27 cellular contexts compared by ENCODE assay signal in the genomic region with DNA sequence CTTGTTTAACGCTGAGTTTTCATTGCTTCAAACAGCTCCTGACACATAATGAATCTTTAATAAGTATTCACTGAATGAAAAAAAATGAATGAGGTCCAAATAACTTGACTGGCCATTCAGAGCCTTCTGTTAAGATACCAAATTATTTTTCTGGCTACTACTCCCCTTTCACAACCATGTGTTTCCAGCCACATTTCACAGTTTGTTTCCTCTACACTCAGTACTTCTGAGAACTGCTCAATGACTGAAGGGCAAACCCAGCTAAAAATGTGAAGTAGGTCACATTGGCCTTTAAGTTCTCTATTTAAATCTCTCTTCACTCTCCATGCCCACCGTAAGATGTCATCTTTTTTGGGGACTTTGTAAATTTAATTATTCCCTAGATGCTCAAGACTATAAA.
"Had no signal": no experiment of that assay in that cellular context is flagged by ENCODE, and none has a peak within 500 bp of the region (broad histone marks: within the 10 kb centered on the region; RNA-seq: fewer than 3 reads in every experiment).

No MANE protein-coding gene starts in this region.

- H2AFZ ChIP-seq: hepatocyte had no signal

- H3K4me2 ChIP-seq: hepatocyte had no signal

- H3K9me3 ChIP-seq: lower lobe of right lung, pancreas, prostate gland, spleen, uterus had no signal

- H3K4me1 ChIP-seq: lower lobe of right lung, prostate gland, tibial nerve, uterus had no signal

- ATAC-seq: left cardiac atrium; left lobe of liver; left ventricle myocardium superior; lower lobe of right lung; pancreas; right cardiac atrium; sciatic nerve; stimulated activated memory B cell treated with anti-CD40 and anti-IgM and Interleukin-4, amounts not matched to agents 10 μg/mL and 1 μg/mL and 100 μg/mL, for 72 hours; stimulated activated naive CD8-positive, alpha-beta T cell treated with anti-CD3 and anti-CD28 coated beads, Interleukin-15, amount 100 ng/mL, for 72 hours had no signal

- H3K27ac Mint-ChIP-seq: nephron; stimulated activated memory B cell treated with anti-CD40 and anti-IgM and Interleukin-4, amounts not matched to agents 10 μg/mL and 1 μg/mL and 100 μg/mL, for 72 hours; stimulated activated naive CD8-positive, alpha-beta T cell treated with anti-CD3 and anti-CD28 coated beads, Interleukin-15, amount 100 ng/mL, for 72 hours; type B pancreatic cell had no signal

- H3K4me3 Mint-ChIP-seq: nephron; neural crest cell; stimulated activated memory B cell treated with anti-CD40 and anti-IgM and Interleukin-4, amounts not matched to agents 10 μg/mL and 1 μg/mL and 100 μg/mL, for 72 hours; stimulated activated naive CD8-positive, alpha-beta T cell treated with anti-CD3 and anti-CD28 coated beads, Interleukin-15, amount 100 ng/mL, for 72 hours; type B pancreatic cell had no signal

- DNase-seq: kidney glomerular epithelial cell; left cardiac atrium; left ventricle myocardium superior; lower lobe of right lung; mammary epithelial cell; mesenchymal stem cell; nucleus accumbens; pancreas; posterior cingulate gyrus; retina; right cardiac atrium; spleen; stimulated activated CD4-positive, alpha-beta T cell treated with anti-CD3 and anti-CD28 coated beads, Interleukin-4, amount 100 ng/mL, for 24 hours; stimulated activated naive CD4-positive, alpha-beta T cell treated with Interleukin-2 at 50 U/mL for 16 hours; stimulated activated naive CD8-positive, alpha-beta T cell treated with anti-CD3 and anti-CD28 coated beads, Interleukin-15, amount 100 ng/mL, for 72 hours; substantia nigra; uterus had no signal

- H3K36me3 ChIP-seq: lower lobe of right lung, pancreas, prostate gland, spleen, tibial nerve, uterus had no signal

- H3K27me3 Mint-ChIP-seq: type B pancreatic cell had no signal

- H3K4me3 ChIP-seq: hepatocyte, lower lobe of right lung, pancreas, prostate gland, skin epidermis, spleen, tibial nerve, uterus had no signal

- H3K27ac ChIP-seq: hepatocyte, lower lobe of right lung, pancreas, prostate gland, skin epidermis, spleen, tibial nerve, uterus had no signal

- H3K4me1 Mint-ChIP-seq: neural crest cell; stimulated activated memory B cell treated with anti-CD40 and anti-IgM and Interleukin-4, amounts not matched to agents 10 μg/mL and 1 μg/mL and 100 μg/mL, for 72 hours had no signal

- H3K36me3 Mint-ChIP-seq: stimulated activated memory B cell treated with anti-CD40 and anti-IgM and Interleukin-4, amounts not matched to agents 10 μg/mL and 1 μg/mL and 100 μg/mL, for 72 hours; type B pancreatic cell had no signal

- H3K27me3 ChIP-seq: hepatocyte, pancreas, spleen, tibial nerve, uterus had no signal
